In genomic region chr2:86224645-86225355, GRCh38 we compare ENCODE assay signal across 1 cellular context.
TF ChIP-seq lines count a peak whose summit lies in the region.

No MANE protein-coding gene starts in this region.

TF ChIP-seq in SK-N-SH, 30 proteins besides CTCF, POLR2A, EP300 and RAD21:
- TF ChIP-seq TCF12 (IDR thresholded peaks at IDR 0.05) (no peak), USF1 (IDR thresholded peaks at IDR 0.05; ENCODE audit: borderline replicate concordance, low read depth) (no peak), MXI1 (IDR thresholded peaks at IDR 0.05; ENCODE audit: low read depth, low read length) (no peak), RFX5 (IDR thresholded peaks at IDR 0.05; ENCODE audit: low read length) (no peak), SMC3 (IDR thresholded peaks at IDR 0.05; ENCODE audit: low read depth, low read length) (no peak), REST (IDR thresholded peaks at IDR 0.05; ENCODE audit: low read depth, low read length) (no peak), ZBTB33 (IDR thresholded peaks at IDR 0.05; ENCODE audit: borderline replicate concordance, low read depth) (no peak), MAX (IDR thresholded peaks at IDR 0.05; ENCODE audit: low read depth) (no peak), GABPA (IDR thresholded peaks at IDR 0.05; ENCODE audit: low read depth) (no peak), TAF1 (IDR thresholded peaks at IDR 0.05; ENCODE audit: borderline replicate concordance, low read depth, low read length) (no peak), RCOR1 (IDR thresholded peaks at IDR 0.05; ENCODE audit: low read length) (no peak)
TF ChIP-seq in SK-N-SH: peak in this region for 0.
